10 cellular contexts compared by ENCODE assay signal in genomic region chr12:101642115-101643067, GRCh38. TPM values are rescaled to one million over a fixed set of nuclear protein-coding genes. Genes with fewer than 3 reads are reported as not detected.
DNase-seq lines count a peak whose midpoint lies in the region; ATAC-seq and TF ChIP-seq lines count a peak whose summit lies in the region.
"Had no signal": no experiment of that assay in that cellular context is flagged by ENCODE, and none has a peak within 500 bp of the region (broad histone marks: within the 10 kb centered on the region; RNA-seq: fewer than 3 reads in every experiment).

No MANE protein-coding gene starts in this region.

- H3K9me3 ChIP-seq in left ventricle myocardium inferior (replicated peaks) (no peaks in the 10 kb centered on the region), trophoblast cell (ENCODE audit: insufficient read depth, low read depth, low read length) (no peaks in the 10 kb centered on the region)

- no peak overlapping the region for H3K23ac ChIP-seq in trophoblast cell (ENCODE audit: low read length)

- no peak overlapping the region for H4K8ac ChIP-seq in trophoblast cell (ENCODE audit: low read depth, low read length)

- peak overlapping the region; percentile 61 for H3K4me2 ChIP-seq in trophoblast cell (ENCODE audit: low read length)

- intact Hi-C loops in left ventricle myocardium inferior (cut with micrococcal nuclease): no loop called here

- H3K4me3 ChIP-seq in left ventricle myocardium inferior: peak overlapping the region; percentile 52
- H3K4me3 ChIP-seq in trophoblast cell (ENCODE audit: low read depth, low read length): no peak overlapping the region
- H3K4me3 ChIP-seq: GM12878 had no signal

- no peak overlapping the region for H3K18ac ChIP-seq in trophoblast cell (ENCODE audit: low read length)

- H3K27me3 ChIP-seq in left ventricle myocardium inferior (ENCODE audit: low read depth): peaks cover 40% of the 10 kb centered on the region
- no peaks in the 10 kb centered on the region for H3K27me3 ChIP-seq in trophoblast cell (ENCODE audit: insufficient read depth, low read length)

- no peak overlapping the region for H2AFZ ChIP-seq in trophoblast cell (ENCODE audit: insufficient read depth, low read length, poor library complexity)

- no peak overlapping the region for H2AK5ac ChIP-seq in trophoblast cell (ENCODE audit: low read length)

- no peak overlapping the region for H2BK120ac ChIP-seq in trophoblast cell (ENCODE audit: insufficient read depth, low read length, poor library complexity)

- H3K4me1 ChIP-seq in left ventricle myocardium inferior (peaks cover 5% of the 10 kb centered on the region), trophoblast cell (ENCODE audit: control insufficient read depth in 1 of 2, insufficient read depth in 2 of 2, low read length in 2 of 2) (peaks cover 0 to 2% of the 10 kb centered on the region in 2 experiments)

- no peaks in the 10 kb centered on the region for H3K36me3 ChIP-seq in left ventricle myocardium inferior
- no peaks in the 10 kb centered on the region for H3K36me3 ChIP-seq in trophoblast cell (ENCODE audit: control insufficient read depth in 1 of 2, insufficient read depth in 2 of 2, low read length in 2 of 2)

- in situ Hi-C loops in GM13976 (cut with MboI; ENCODE audit: low sequenced_read_pairs, unreplicated experiment): no loop called here

- no peak for ATAC-seq in HG02588 (IDR thresholded peaks at IDR 0.05; ENCODE audit: unreplicated experiment)
- ATAC-seq: GM12878 had no signal

- H3K79me2 ChIP-seq in trophoblast cell (ENCODE audit: control insufficient read depth, insufficient read depth, low read length, poor library complexity): no peaks in the 10 kb centered on the region

- H3K9ac ChIP-seq in trophoblast cell (ENCODE audit: low read length): no peak overlapping the region

- H4K91ac ChIP-seq in trophoblast cell (ENCODE audit: low read depth, low read length): no peak overlapping the region

- no peak overlapping the region for H4K12ac ChIP-seq in trophoblast cell (ENCODE audit: low read depth, low read length)

- H3K79me1 ChIP-seq in trophoblast cell (ENCODE audit: low read length): no peaks in the 10 kb centered on the region

- H2BK12ac ChIP-seq in trophoblast cell (ENCODE audit: low read length): no peak overlapping the region

- peak; percentile 8 for DNase-seq in GM13976 (ENCODE audit: low spot score)
- DNase-seq in NCI-H748 treated with DMSO at 0.1 percent for 48 hours (lab: John Stamatoyannopoulos, UW): peak; percentile 59
- DNase-seq in left ventricle myocardium inferior: no peak
- peak; percentile 5 to 72 for DNase-seq in trophoblast cell
- DNase-seq in NCI-H2081 treated with DMSO at 0.1 percent for 48 hours (lab: John Stamatoyannopoulos, UW): no peak
- DNase-seq in NOMO-1 (lab: John Stamatoyannopoulos, UW; ENCODE audit: unreplicated experiment in 2 of 2): no peak
- DNase-seq in Ammon's horn (ENCODE audit: low spot score): no peak
- DNase-seq: stimulated activated CD4-positive, alpha-beta T cell treated with anti-CD3 and anti-CD28 coated beads, Interleukin-1b, Interleukin-23, amount 100 ng/mL, for 48 hours had no signal

- TF ChIP-seq CTCF in GM13976 (IDR thresholded peaks at IDR 0.05; ENCODE audit: borderline replicate concordance, control extremely low read depth, extremely low read depth, insufficient read depth, missing control alignments) (no peak), left ventricle myocardium inferior (IDR thresholded peaks at IDR 0.05; ENCODE audit: borderline replicate concordance) (no peak)

- no peak overlapping the region for H3K27ac ChIP-seq in left ventricle myocardium inferior (replicated peaks)
- H3K27ac ChIP-seq in trophoblast cell (ENCODE audit: low read depth, low read length): no peak overlapping the region

- H2BK5ac ChIP-seq in trophoblast cell (ENCODE audit: low read depth, low read length, poor library complexity): no peak overlapping the region

- no peak overlapping the region for H3K4ac ChIP-seq in trophoblast cell (ENCODE audit: low read depth, low read length)

- WGBS in trophoblast cell (ENCODE audit: extremely low coverage, insufficient coverage, insufficient read length): no CpG with 5 or more reads among the region's 36 CpGs

- no peak overlapping the region for H3K14ac ChIP-seq in trophoblast cell (ENCODE audit: low read length)

RNA-seq across cellular contexts. Expression of gene MYBPC1, which starts 47.6 kb away (rescaled TPM):
- 7.3 TPM for total RNA-seq in left ventricle myocardium inferior
- polyA plus RNA-seq in trophoblast cell (2013): not detected in 2 replicates
- total RNA-seq: GM12878 had no signal
- polyA plus RNA-seq: GM12878 had no signal

RNA-seq across cellular contexts. Expression of gene CHPT1, which starts 55.0 kb away (rescaled TPM):
- 132 TPM for total RNA-seq in left ventricle myocardium inferior
- polyA plus RNA-seq in trophoblast cell (2013): 9.3 and 10.0 TPM in 2 replicates

Comparison
In these comparisons a context has a peak if more than half of its experiments do, and no peak if none do; other contexts are left out.
1. DNase-seq: peak in GM13976 (single experiment), NCI-H748 treated with DMSO at 0.1 percent for 48 hours (single experiment) and trophoblast cell (2 of 2); none in left ventricle myocardium inferior (single experiment), NCI-H2081 treated with DMSO at 0.1 percent for 48 hours (single experiment), NOMO-1 (0 of 2) and Ammon's horn (single experiment).